ENCODE assay signal across 32 cellular contexts in the genomic region with DNA sequence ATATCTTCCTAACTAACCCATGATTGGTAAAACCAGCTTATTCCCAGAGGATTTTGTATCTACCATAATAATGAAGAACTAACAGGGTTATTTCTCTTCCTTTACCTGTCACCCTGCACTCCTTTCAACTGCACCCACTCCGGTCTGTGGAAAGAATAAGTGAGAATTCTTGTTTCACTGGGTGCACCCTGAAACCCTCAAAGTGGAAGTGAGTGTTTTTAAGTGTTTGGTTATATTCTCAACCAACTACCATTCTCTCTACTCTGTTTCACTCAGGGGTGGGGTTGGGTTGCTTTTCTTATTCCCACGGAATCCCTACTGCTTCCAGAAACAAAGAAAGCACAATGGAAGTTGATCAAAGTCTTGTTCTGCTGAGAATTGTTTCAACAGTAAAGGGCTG. TPM values are rescaled to one million over a fixed set of nuclear protein-coding genes. Genes with fewer than 3 reads are reported as not detected.
"Had no signal": no experiment of that assay in that cellular context is flagged by ENCODE, and none has a peak within 500 bp of the region (broad histone marks: within the 10 kb centered on the region; RNA-seq: fewer than 3 reads in every experiment).

No MANE protein-coding gene starts in this region.

- H3K27ac Mint-ChIP-seq: endodermal cell; naive thymus-derived CD4-positive, alpha-beta T cell; nephron progenitor cell; stimulated activated effector memory CD8-positive, alpha-beta T cell treated with anti-CD3 and anti-CD28 coated beads, Interleukin-12 subunit alpha, Interleukin-12 subunit beta, amount 100 ng/mL, for 72 hours had no signal

- H3K4me3 Mint-ChIP-seq: endodermal cell; naive thymus-derived CD4-positive, alpha-beta T cell; nephron progenitor cell; stimulated activated effector memory CD8-positive, alpha-beta T cell treated with anti-CD3 and anti-CD28 coated beads, Interleukin-12 subunit alpha, Interleukin-12 subunit beta, amount 100 ng/mL, for 72 hours had no signal

- H3K36me3 ChIP-seq: gastrocnemius medialis, prostate gland, right atrium auricular region, stomach, thyroid gland had no signal

- DNase-seq: dorsolateral prefrontal cortex; effector CD8-positive, alpha-beta T cell; endodermal cell; foreskin fibroblast; gastrocnemius medialis; head of caudate nucleus; kidney; mesenchymal stem cell; midbrain; naive thymus-derived CD4-positive, alpha-beta T cell; nephron progenitor cell; nucleus accumbens; stimulated activated CD4-positive, alpha-beta T cell treated with anti-CD3 and anti-CD28 coated beads, Interleukin-12 subunit alpha, Interleukin-12 subunit beta, amount 100 ng/mL, for 4 hours; stimulated activated CD4-positive, alpha-beta T cell treated with anti-CD3 and anti-CD28 coated beads, Interleukin-2, amount 100 ng/mL, for 24 hours; stimulated activated CD4-positive, alpha-beta T cell treated with anti-CD3 and anti-CD28 coated beads, Interleukin-4, amount 100 ng/mL, for 24 hours; stimulated activated naive CD4-positive, alpha-beta T cell treated with Interleukin-2 at 50 U/mL for 16 hours; stomach; thyroid gland; trophoblast cell had no signal

- H3K36me3 Mint-ChIP-seq: naive thymus-derived CD4-positive, alpha-beta T cell; stimulated activated effector memory CD8-positive, alpha-beta T cell treated with anti-CD3 and anti-CD28 coated beads, Interleukin-12 subunit alpha, Interleukin-12 subunit beta, amount 100 ng/mL, for 72 hours had no signal

- FAIRE-seq: colon, kidney had no signal

- H3K27me3 ChIP-seq: dorsolateral prefrontal cortex, gastrocnemius medialis, right atrium auricular region, stomach, thyroid gland had no signal

- H3K4me2 ChIP-seq: smooth muscle cell had no signal

- H3K27me3 Mint-ChIP-seq: naive thymus-derived CD4-positive, alpha-beta T cell had no signal

- H3K9me3 ChIP-seq: prostate gland, thyroid gland had no signal

- H3K27ac ChIP-seq: dorsolateral prefrontal cortex, epithelial cell of prostate, gastrocnemius medialis, prostate gland, right atrium auricular region, stomach, thyroid gland had no signal

- H3K4me1 Mint-ChIP-seq: naive thymus-derived CD4-positive, alpha-beta T cell; stimulated activated effector memory CD8-positive, alpha-beta T cell treated with anti-CD3 and anti-CD28 coated beads, Interleukin-12 subunit alpha, Interleukin-12 subunit beta, amount 100 ng/mL, for 72 hours had no signal

- H3K4me1 ChIP-seq: gastrocnemius medialis, prostate gland, right atrium auricular region, stomach, thyroid gland had no signal

- ATAC-seq: esophagus mucosa; gastrocnemius medialis; left lobe of liver; naive thymus-derived CD4-positive, alpha-beta T cell; sciatic nerve; stimulated activated effector memory CD8-positive, alpha-beta T cell treated with anti-CD3 and anti-CD28 coated beads, Interleukin-12 subunit alpha, Interleukin-12 subunit beta, amount 100 ng/mL, for 72 hours had no signal

- H3K4me3 ChIP-seq: dorsolateral prefrontal cortex, gastrocnemius medialis, lung, prostate gland, right atrium auricular region, smooth muscle cell, stomach, thyroid gland had no signal

RNA-seq across cellular contexts. Expression of a gene that starts 42.6 kb away (rescaled TPM):
- total RNA-seq: glomerular endothelial cell, left lobe of liver, osteocyte, right atrium auricular region had no signal
- polyA plus RNA-seq: liver; naive thymus-derived CD4-positive, alpha-beta T cell; stomach had no signal
